In the genomic region with DNA sequence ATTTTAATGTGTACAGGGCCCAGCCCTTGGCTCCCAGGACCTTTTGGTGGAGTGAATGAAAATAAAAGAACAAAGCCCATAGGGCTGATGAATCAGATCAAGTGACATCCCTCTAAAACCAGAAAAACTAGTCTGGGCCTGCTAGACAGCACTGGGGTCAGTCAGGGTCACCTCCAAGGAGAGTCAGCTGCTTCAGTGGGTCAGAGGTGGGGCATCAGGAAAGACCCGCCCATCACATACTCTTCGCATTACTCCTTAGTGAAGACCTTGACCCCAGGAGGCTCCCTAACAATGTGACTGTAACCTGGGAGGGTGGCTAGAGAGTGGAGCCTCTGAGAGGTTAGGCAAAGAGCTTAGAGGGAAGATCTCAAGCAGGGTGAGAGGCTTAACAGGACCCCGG, we compare ENCODE assay signal across 12 cellular contexts. TPM values are rescaled to one million over a fixed set of nuclear protein-coding genes. Genes with fewer than 3 reads are reported as not detected.
DNase-seq lines count a peak whose midpoint lies in the region; ATAC-seq and TF ChIP-seq lines count a peak whose summit lies in the region.
"Had no signal": no experiment of that assay in that cellular context is flagged by ENCODE, and none has a peak within 500 bp of the region (broad histone marks: within the 10 kb centered on the region; RNA-seq: fewer than 3 reads in every experiment).

No MANE protein-coding gene starts in this region.

- H3K9me3 ChIP-seq in HCT116 (ENCODE audit: control insufficient read depth in 1 of 2, insufficient read depth in 1 of 2, low read depth in 1 of 2, low read length in 2 of 2), result no peaks in the 10 kb centered on the region

- no peak overlapping the region for H3K9ac ChIP-seq in HCT116 (ENCODE audit: low read length)

- no peak overlapping the region for H2AFZ ChIP-seq in HCT116 (ENCODE audit: low read depth, low read length, poor library complexity, severe bottlenecking)

- H3K4me3 ChIP-seq in HCT116 (replicated peaks in 1 of 2; ENCODE audit: low read depth in 1 of 2, low read length in 2 of 2), result peak overlapping the region in 1 of 2 experiments; percentile 20; a peak in 1 of 4 replicates

- peak overlapping the region; percentile 41 for H3K27ac Mint-ChIP-seq in activated T-helper 1 cell treated with anti-CD3 and anti-CD28 coated beads, Interleukin-12 subunit alpha, Interleukin-12 subunit beta, Interleukin-2, Interleukin-4 antibody, amounts not matched to agents 30 ng/mL and 10 ng/mL and 1 ng/mL, durations not matched to agents 14 hours and 24 hours and 36 hours
- H3K27ac Mint-ChIP-seq in activated CD4-positive, alpha-beta T cell treated with anti-CD3 and anti-CD28 coated beads, Interleukin-2, amount 10 ng/mL, durations not matched to agents 7 days and 5 days, result no peak overlapping the region

- H3K27me3 Mint-ChIP-seq in activated T-helper 1 cell treated with anti-CD3 and anti-CD28 coated beads, Interleukin-12 subunit alpha, Interleukin-12 subunit beta, Interleukin-2, Interleukin-4 antibody, amounts not matched to agents 30 ng/mL and 10 ng/mL and 1 ng/mL, durations not matched to agents 14 hours and 24 hours and 36 hours (ENCODE audit: insufficient read depth), result no peaks in the 10 kb centered on the region
- H3K27me3 Mint-ChIP-seq in activated CD4-positive, alpha-beta T cell treated with anti-CD3 and anti-CD28 coated beads, Interleukin-2, amount 10 ng/mL, durations not matched to agents 7 days and 5 days, result no peaks in the 10 kb centered on the region
- H3K27me3 Mint-ChIP-seq: CD4-positive, alpha-beta memory T cell had no signal

- TF ChIP-seq CTCF in HCT116 (IDR thresholded peaks at IDR 0.05 in 2 of 3, conservative IDR thresholded peaks at IDR 0.05 in 1 of 3; ENCODE audit: borderline replicate concordance in 1 of 3, insufficient read depth in 1 of 3, low read depth in 2 of 3, low read length in 2 of 3), result no peak
- no peak for TF ChIP-seq CTCF in GM10266 (IDR thresholded peaks at IDR 0.05; ENCODE audit: control insufficient read depth, insufficient read depth, low read depth, missing control alignments)

- CTCF ChIA-PET in HCT116 (lab: Charles Lee), result interaction anchor here (1.8 to 2.4 kb wide), 2 partner anchors 165 to 168 kb away, joined by 8 to 13 read pairs; a partner anchor contains a TSS
- CTCF ChIA-PET in activated CD4-positive, alpha-beta T cell treated with anti-CD3 and anti-CD28 coated beads, Interleukin-2, amount 10 ng/mL, durations not matched to agents 7 days and 5 days (lab: Charles Lee), result interaction anchor here (0.6 to 3.6 kb wide), 4 partner anchors 165 to 199 kb away, joined by 3 to 20 read pairs (median 8); a partner anchor contains a TSS

- no peak overlapping the region for H3K4me3 Mint-ChIP-seq in activated T-helper 1 cell treated with anti-CD3 and anti-CD28 coated beads, Interleukin-12 subunit alpha, Interleukin-12 subunit beta, Interleukin-2, Interleukin-4 antibody, amounts not matched to agents 30 ng/mL and 10 ng/mL and 1 ng/mL, durations not matched to agents 14 hours and 24 hours and 36 hours
- no peak overlapping the region for H3K4me3 Mint-ChIP-seq in activated CD4-positive, alpha-beta T cell treated with anti-CD3 and anti-CD28 coated beads, Interleukin-2, amount 10 ng/mL, durations not matched to agents 7 days and 5 days

- H4K20me1 ChIP-seq in HCT116 (ENCODE audit: insufficient read depth), result no peaks in the 10 kb centered on the region

- BruUV-seq in HCT116 (replicated peaks; lab: Mats Ljungman, UMichigan), result no TSS peak

- peaks cover 30% of the 10 kb centered on the region for H3K79me2 ChIP-seq in HCT116 (ENCODE audit: insufficient read depth, low read length)

- peak overlapping the region; percentile 67 for H3K4me2 ChIP-seq in HCT116 (ENCODE audit: low read length)

- H3K27me3 ChIP-seq in HCT116 (ENCODE audit: insufficient read depth, low read length), result no peaks in the 10 kb centered on the region

- H3K4me1 ChIP-seq in HCT116 (ENCODE audit: control insufficient read depth in 1 of 2, insufficient read depth in 2 of 2, low read length in 2 of 2), result peaks cover 41 to 45% of the 10 kb centered on the region in 2 experiments

- peaks cover 2 to 3% of the 10 kb centered on the region in 2 experiments; a peak in 2 of 4 replicates for H3K36me3 ChIP-seq in HCT116 (ENCODE audit: control insufficient read depth in 1 of 2, insufficient read depth in 2 of 2, low read length in 2 of 2)

- ATAC-seq in HCT116 (peak; percentile 74), GM18505 (IDR thresholded peaks at IDR 0.05; ENCODE audit: unreplicated experiment) (no peak)

- peaks cover 62% of the 10 kb centered on the region for H3K4me1 Mint-ChIP-seq in activated T-helper 1 cell treated with anti-CD3 and anti-CD28 coated beads, Interleukin-12 subunit alpha, Interleukin-12 subunit beta, Interleukin-2, Interleukin-4 antibody, amounts not matched to agents 30 ng/mL and 10 ng/mL and 1 ng/mL, durations not matched to agents 14 hours and 24 hours and 36 hours (ENCODE audit: low read depth)
- peaks cover 49% of the 10 kb centered on the region for H3K4me1 Mint-ChIP-seq in activated CD4-positive, alpha-beta T cell treated with anti-CD3 and anti-CD28 coated beads, Interleukin-2, amount 10 ng/mL, durations not matched to agents 7 days and 5 days

- TF ChIP-seq POLR2A in HCT116 (IDR thresholded peaks at IDR 0.05; ENCODE audit: borderline replicate concordance, extremely low read depth, insufficient read depth, insufficient read length) (no peak), GM18505 (IDR thresholded peaks at IDR 0.05; ENCODE audit: borderline replicate concordance, extremely low read depth, insufficient read depth, insufficient read length) (no peak)

- H3K36me3 Mint-ChIP-seq in activated T-helper 1 cell treated with anti-CD3 and anti-CD28 coated beads, Interleukin-12 subunit alpha, Interleukin-12 subunit beta, Interleukin-2, Interleukin-4 antibody, amounts not matched to agents 30 ng/mL and 10 ng/mL and 1 ng/mL, durations not matched to agents 14 hours and 24 hours and 36 hours (ENCODE audit: low read depth), result peaks cover 21% of the 10 kb centered on the region
- peaks cover 23% of the 10 kb centered on the region for H3K36me3 Mint-ChIP-seq in activated CD4-positive, alpha-beta T cell treated with anti-CD3 and anti-CD28 coated beads, Interleukin-2, amount 10 ng/mL, durations not matched to agents 7 days and 5 days (ENCODE audit: low read depth)

- TF ChIP-seq RAD21 in HCT116 (IDR thresholded peaks at IDR 0.05; ENCODE audit: low read depth), result no peak

- peak overlapping the region; percentile 39; the same call in 1 of the 2 replicates for H3K27ac ChIP-seq in HCT116 (ENCODE audit: low read depth, low read length)

- no peaks in the 10 kb centered on the region for H3K9me3 Mint-ChIP-seq in activated T-helper 1 cell treated with anti-CD3 and anti-CD28 coated beads, Interleukin-12 subunit alpha, Interleukin-12 subunit beta, Interleukin-2, Interleukin-4 antibody, amounts not matched to agents 30 ng/mL and 10 ng/mL and 1 ng/mL, durations not matched to agents 14 hours and 24 hours and 36 hours
- H3K9me3 Mint-ChIP-seq in activated CD4-positive, alpha-beta T cell treated with anti-CD3 and anti-CD28 coated beads, Interleukin-2, amount 10 ng/mL, durations not matched to agents 7 days and 5 days, result no peaks in the 10 kb centered on the region
- H3K9me3 Mint-ChIP-seq: CD4-positive, alpha-beta memory T cell had no signal

- peak; percentile 65 for DNase-seq in A172 (ENCODE audit: low spot score)
- DNase-seq in HCT116 (ENCODE audit: low read depth, low spot score), result peak; percentile 72
- DNase-seq in activated T-helper 1 cell treated with anti-CD3 and anti-CD28 coated beads, Interleukin-12 subunit alpha, Interleukin-12 subunit beta, Interleukin-2, Interleukin-4 antibody, amounts not matched to agents 30 ng/mL and 10 ng/mL and 1 ng/mL, durations not matched to agents 14 hours and 24 hours and 36 hours (ENCODE audit: low spot score), result no peak
- peak; percentile 91 for DNase-seq in iPS-NIHi7 (ENCODE audit: extremely low spot score)
- no peak for DNase-seq in cardiac septum (ENCODE audit: low spot score)
- DNase-seq in GM10266 (ENCODE audit: extremely low spot score), result no peak
- DNase-seq in activated CD4-positive, alpha-beta T cell treated with anti-CD3 and anti-CD28 coated beads, Interleukin-2, amount 10 ng/mL, durations not matched to agents 7 days and 5 days, result no peak
- DNase-seq: activated T-cell treated with anti-CD3 and anti-CD28 coated beads, Interleukin-2, amount 50 U/mL, for 48 hours; CD4-positive, alpha-beta memory T cell; NCI-H187 treated with DMSO at 0.1 percent for 48 hours; occipital lobe had no signal

- intact Hi-C loops in HCT116 (cut with micrococcal nuclease) (loop anchor here (5.0 kb wide), 1 partner anchor 71 kb away; no protein-coding TSS in a partner anchor), cardiac septum (cut with DNase I) (no loop called here)
- intact Hi-C loops in activated T-helper 1 cell treated with anti-CD3 and anti-CD28 coated beads, Interleukin-12 subunit alpha, Interleukin-12 subunit beta, Interleukin-2, Interleukin-4 antibody, amounts not matched to agents 30 ng/mL and 10 ng/mL and 1 ng/mL, durations not matched to agents 14 hours and 24 hours and 36 hours (cut with micrococcal nuclease), result no loop called here

- RAD21 ChIA-PET in HCT116 (lab: Charles Lee; ENCODE audit: low non-redundant PET in 1 of 2, low total read pairs in 2 of 2, uncharacterized antibody in 2 of 2, unreplicated experiment in 2 of 2), result no interaction called here

- POLR2A ChIA-PET in HCT116 (lab: Charles Lee), result interaction anchor here (0.8 to 1.7 kb wide), 4 partner anchors 162 to 168 kb away, joined by 3 to 7 read pairs (median 4); a partner anchor contains a TSS
- POLR2A ChIA-PET in activated CD4-positive, alpha-beta T cell treated with anti-CD3 and anti-CD28 coated beads, Interleukin-2, amount 10 ng/mL, durations not matched to agents 7 days and 5 days (lab: Charles Lee), result no interaction called here

- H3K9me2 ChIP-seq in HCT116 (ENCODE audit: insufficient read depth), result no peaks in the 10 kb centered on the region

RNA-seq across cellular contexts. Expression of a gene that starts 12.9 kb away (rescaled TPM):
- total RNA-seq in A172 (2014; rRNA removed; shearing (Covaris generic)), result 16.1 and 19.1 TPM in 2 replicates
- total RNA-seq in HCT116 (2021; ENCODE audit: unreplicated experiment), result 18.0 TPM
- polyA plus RNA-seq in HCT116 (2012), result 18.7 and 23.5 TPM in 2 replicates
- 25.0 and 27.1 TPM in 2 replicates for total RNA-seq in activated T-helper 1 cell treated with anti-CD3 and anti-CD28 coated beads, Interleukin-12 subunit alpha, Interleukin-12 subunit beta, Interleukin-2, Interleukin-4 antibody, amounts not matched to agents 30 ng/mL and 10 ng/mL and 1 ng/mL, durations not matched to agents 14 hours and 24 hours and 36 hours
- 7.2 TPM for total RNA-seq in cardiac septum
- total RNA-seq in activated CD4-positive, alpha-beta T cell treated with anti-CD3 and anti-CD28 coated beads, Interleukin-2, amount 10 ng/mL, durations not matched to agents 7 days and 5 days, result 10 to 100 TPM; 19.6 to 20.7 TPM

RNA-seq across cellular contexts. Expression of a gene that starts 40.9 kb away (rescaled TPM):
- total RNA-seq in A172 (2014; rRNA removed; shearing (Covaris generic)), result 4.7 and 5.9 TPM in 2 replicates
- total RNA-seq in HCT116 (2021; ENCODE audit: unreplicated experiment), result 6.2 TPM
- polyA plus RNA-seq in HCT116 (2012), result 5.6 and 7.4 TPM in 2 replicates
- 2.0 and 3.5 TPM in 2 replicates for total RNA-seq in activated T-helper 1 cell treated with anti-CD3 and anti-CD28 coated beads, Interleukin-12 subunit alpha, Interleukin-12 subunit beta, Interleukin-2, Interleukin-4 antibody, amounts not matched to agents 30 ng/mL and 10 ng/mL and 1 ng/mL, durations not matched to agents 14 hours and 24 hours and 36 hours
- 3.6 TPM for total RNA-seq in cardiac septum
- 1 to 10 TPM; 2.0 to 3.0 TPM for total RNA-seq in activated CD4-positive, alpha-beta T cell treated with anti-CD3 and anti-CD28 coated beads, Interleukin-2, amount 10 ng/mL, durations not matched to agents 7 days and 5 days

Comparison
In these comparisons a context has a peak if more than half of its experiments do, and no peak if none do; other contexts are left out.
1. DNase-seq: peak in A172 (single experiment), HCT116 (single experiment) and iPS-NIHi7 (single experiment); none in activated T-helper 1 cell treated with anti-CD3 and anti-CD28 coated beads, Interleukin-12 subunit alpha, Interleukin-12 subunit beta, Interleukin-2, Interleukin-4 antibody, amounts not matched to agents 30 ng/mL and 10 ng/mL and 1 ng/mL, durations not matched to agents 14 hours and 24 hours and 36 hours (single experiment), cardiac septum (single experiment), GM10266 (single experiment) and activated CD4-positive, alpha-beta T cell treated with anti-CD3 and anti-CD28 coated beads, Interleukin-2, amount 10 ng/mL, durations not matched to agents 7 days and 5 days (single experiment).